Comparison of ENCODE assay signal across 9 cellular contexts in the genomic region with DNA sequence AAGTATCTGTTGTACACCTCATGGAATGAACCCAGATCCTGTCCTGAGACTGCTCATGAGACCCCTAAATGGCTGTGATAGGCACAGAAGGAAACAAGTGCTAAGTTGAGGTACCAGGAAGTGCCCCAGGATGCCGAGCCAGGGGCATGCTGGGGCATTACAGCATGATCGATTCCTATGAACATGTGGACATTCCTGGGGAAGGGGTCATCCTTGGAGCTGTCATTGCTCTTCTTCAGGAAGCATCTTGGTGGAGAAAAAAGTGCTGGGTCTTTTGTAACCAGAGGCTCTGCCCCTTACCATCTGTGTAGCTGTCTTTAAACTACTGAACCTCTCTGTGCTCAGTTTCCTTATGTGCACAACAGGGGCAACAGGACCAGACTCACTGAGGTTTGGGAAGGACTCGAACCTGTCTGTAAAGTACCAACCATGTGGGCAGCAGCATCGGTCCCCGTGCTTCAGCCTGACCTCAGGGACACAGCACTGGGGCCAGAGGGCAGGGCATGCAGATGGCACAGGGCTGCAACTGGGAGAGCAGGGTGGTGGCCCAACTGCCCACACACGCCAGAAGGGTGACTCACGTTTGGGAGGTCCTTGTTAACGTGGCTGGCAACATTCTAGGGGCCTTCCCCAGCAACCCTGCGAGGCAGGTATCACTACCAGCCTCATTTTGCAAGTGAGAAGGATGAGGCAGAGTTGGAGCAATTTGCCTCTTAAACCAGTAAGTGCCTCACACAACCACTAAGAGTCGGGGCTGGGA.
DNase-seq lines count a peak whose midpoint lies in the region; ATAC-seq, FAIRE-seq and TF ChIP-seq lines count a peak whose summit lies in the region.
"Had no signal": no experiment of that assay in that cellular context is flagged by ENCODE, and none has a peak within 500 bp of the region (broad histone marks: within the 10 kb centered on the region; RNA-seq: fewer than 3 reads in every experiment).

No MANE protein-coding gene starts in this region.

- CTCF ChIA-PET in A549 (lab: Yijun Ruan, JAX), result interaction anchor here (1.3 kb wide), 1 partner anchor 12 kb away, joined by 4 read pairs; no protein-coding TSS in a partner anchor

- no peak overlapping the region for H3K4me3 Mint-ChIP-seq in natural killer cell treated with Interleukin-12 subunit alpha and Interleukin-12 subunit beta and Interleukin-15 and Interleukin-18, amount 100 ng/mL, for 72 hours
- H3K4me3 Mint-ChIP-seq: CD14-positive monocyte had no signal

- TF ChIP-seq EP300 in A549 (IDR thresholded peaks at IDR 0.05), result no peak

- H3K4me1 Mint-ChIP-seq in natural killer cell treated with Interleukin-12 subunit alpha and Interleukin-12 subunit beta and Interleukin-15 and Interleukin-18, amount 100 ng/mL, for 72 hours (ENCODE audit: low read depth in 2 of 2), result peaks cover 29 to 44% of the 10 kb centered on the region in 2 donors

- H3K9me3 ChIP-seq in A549, result no peaks in the 10 kb centered on the region

- H3K4me3 ChIP-seq in A549, result no peak overlapping the region

- 0 out of 6 replicates have a peak overlapping the region, but pooled peaks of 1 of the 2 experiments have one; percentile 8 for H3K27ac ChIP-seq in A549

- H3K4me1 ChIP-seq in A549, result 0 out of 3 replicates have a peak, but pooled peaks cover 9% of the 10 kb centered on the region

- TF ChIP-seq POLR2A in A549 (IDR thresholded peaks at IDR 0.05; ENCODE audit: low read length) (no peak), GM12891 (IDR thresholded peaks at IDR 0.05; ENCODE audit: low read depth, low read length) (no peak)

- H3K4me2 ChIP-seq in A549, result no peak overlapping the region; the same call in 2 of the 3 replicates

- no peak for TF ChIP-seq RAD21 in A549 (conservative IDR thresholded peaks at IDR 0.05 in 1 of 2, IDR thresholded peaks at IDR 0.05 in 1 of 2)

- H3K27ac Mint-ChIP-seq in natural killer cell treated with Interleukin-12 subunit alpha and Interleukin-12 subunit beta and Interleukin-15 and Interleukin-18, amount 100 ng/mL, for 72 hours, result no peak overlapping the region

- no peaks in the 10 kb centered on the region for H3K9me3 Mint-ChIP-seq in natural killer cell treated with Interleukin-12 subunit alpha and Interleukin-12 subunit beta and Interleukin-15 and Interleukin-18, amount 100 ng/mL, for 72 hours
- H3K9me3 Mint-ChIP-seq: CD14-positive monocyte had no signal

- H3K36me3 Mint-ChIP-seq in natural killer cell treated with Interleukin-12 subunit alpha and Interleukin-12 subunit beta and Interleukin-15 and Interleukin-18, amount 100 ng/mL, for 72 hours, result no peaks in the 10 kb centered on the region

- no peaks in the 10 kb centered on the region for H3K27me3 Mint-ChIP-seq in natural killer cell treated with Interleukin-12 subunit alpha and Interleukin-12 subunit beta and Interleukin-15 and Interleukin-18, amount 100 ng/mL, for 72 hours

- no peak for TF ChIP-seq CTCF in A549 (IDR thresholded peaks at IDR 0.05)

- WGBS in A549 (ENCODE audit: missing lambda C conversion rate), result 36% methylated on average over 9 of the region's 10 CpGs

- POLR2A ChIA-PET in A549 (lab: Yijun Ruan, JAX), result no interaction called here

- ATAC-seq in A549, result peak; percentile 19 to 34; a peak in 1 of 6 replicates
- peak; percentile 63 to 75 for ATAC-seq in natural killer cell treated with Interleukin-12 subunit alpha and Interleukin-12 subunit beta and Interleukin-15 and Interleukin-18, amount 100 ng/mL, for 72 hours

- FAIRE-seq in A549 (lab: Jason Lieb, UNC) (no peak), GM12891 (lab: Jason Lieb, UNC) (no peak)

- DNase-seq in A549 (ENCODE audit: low read depth in 1 of 2, low spot score in 1 of 2), result peak in 1 of 2 experiments; percentile 9
- DNase-seq in HT1080 (ENCODE audit: low read depth), result peak; percentile 78
- DNase-seq in activated T-helper 9 cell treated with anti-CD3 and anti-CD28 coated beads, Interleukin-2, amount 50 U/mL, for 16 hours (ENCODE audit: low read depth), result peak; percentile 22
- peak; percentile 58 for DNase-seq in natural killer cell treated with Interleukin-12 subunit alpha and Interleukin-12 subunit beta and Interleukin-15 and Interleukin-18, amount 100 ng/mL, for 72 hours (ENCODE audit: low spot score)
- DNase-seq in NCI-H146 treated with DMSO at 0.1 percent for 48 hours (lab: John Stamatoyannopoulos, UW; ENCODE audit: unreplicated experiment), result no peak
- no peak for DNase-seq in GM12891 (ENCODE audit: insufficient read length, low spot score)
- DNase-seq in NCI-H1930 (lab: John Stamatoyannopoulos, UW), result no peak
- no peak for DNase-seq in occipital lobe (lab: John Stamatoyannopoulos, UW)

TF ChIP-seq in A549, 52 proteins besides CTCF, POLR2A, EP300 and RAD21:
- TF ChIP-seq CHD2 (IDR thresholded peaks at IDR 0.05; ENCODE audit: low read length, partially characterized antibody) (no peak), ZC3H11A (IDR thresholded peaks at IDR 0.05) (no peak), ZNF302 (CRISPR knock-in tag; IDR thresholded peaks at IDR 0.05) (no peak), CBX2 (IDR thresholded peaks at IDR 0.05; ENCODE audit: borderline replicate concordance, low read depth) (no peak), ESRRA (IDR thresholded peaks at IDR 0.05; ENCODE audit: borderline replicate concordance, low read length) (no peak), SMC3 (IDR thresholded peaks at IDR 0.05) (no peak), MAZ (IDR thresholded peaks at IDR 0.05; ENCODE audit: borderline replicate concordance, low read depth, low read length) (no peak), RARB (CRISPR knock-in tag; IDR thresholded peaks at IDR 0.05) (no peak), NR3C1 (IDR thresholded peaks at IDR 0.05) (no peak), POLR2AphosphoS2 (conservative IDR thresholded peaks at IDR 0.05; ENCODE audit: low read length) (no peak), NFE2L2 (conservative IDR thresholded peaks at IDR 0.05; ENCODE audit: low read length) (no peak), RFX5 (IDR thresholded peaks at IDR 0.05) (no peak)

TF ChIP-seq in GM12891, 5 proteins besides CTCF, POLR2A, EP300 and RAD21:
- no peak for TF ChIP-seq POU2F2 (IDR thresholded peaks at IDR 0.05; ENCODE audit: low read depth, low read length)
- TF ChIP-seq POLR2AphosphoS5 (IDR thresholded peaks at IDR 0.05; ENCODE audit: low read depth, low read length), result no peak
- no peak for TF ChIP-seq TAF1 (IDR thresholded peaks at IDR 0.05; ENCODE audit: low read depth, low read length)
- TF ChIP-seq PAX5 (IDR thresholded peaks at IDR 0.05; ENCODE audit: insufficient read depth, low read length, severe bottlenecking), result no peak
- no peak for TF ChIP-seq SPI1 (IDR thresholded peaks at IDR 0.05; ENCODE audit: low read depth, low read length)

Comparison
In these comparisons a context has a peak if more than half of its experiments do, and no peak if none do; other contexts are left out.
1. DNase-seq: peak in HT1080 (single experiment), activated T-helper 9 cell treated with anti-CD3 and anti-CD28 coated beads, Interleukin-2, amount 50 U/mL, for 16 hours (single experiment) and natural killer cell treated with Interleukin-12 subunit alpha and Interleukin-12 subunit beta and Interleukin-15 and Interleukin-18, amount 100 ng/mL, for 72 hours (single experiment); none in NCI-H146 treated with DMSO at 0.1 percent for 48 hours (single experiment), GM12891 (single experiment), NCI-H1930 (0 of 2) and occipital lobe (single experiment).